Comparison of ENCODE assay signal across 1 cellular context in the genomic region with DNA sequence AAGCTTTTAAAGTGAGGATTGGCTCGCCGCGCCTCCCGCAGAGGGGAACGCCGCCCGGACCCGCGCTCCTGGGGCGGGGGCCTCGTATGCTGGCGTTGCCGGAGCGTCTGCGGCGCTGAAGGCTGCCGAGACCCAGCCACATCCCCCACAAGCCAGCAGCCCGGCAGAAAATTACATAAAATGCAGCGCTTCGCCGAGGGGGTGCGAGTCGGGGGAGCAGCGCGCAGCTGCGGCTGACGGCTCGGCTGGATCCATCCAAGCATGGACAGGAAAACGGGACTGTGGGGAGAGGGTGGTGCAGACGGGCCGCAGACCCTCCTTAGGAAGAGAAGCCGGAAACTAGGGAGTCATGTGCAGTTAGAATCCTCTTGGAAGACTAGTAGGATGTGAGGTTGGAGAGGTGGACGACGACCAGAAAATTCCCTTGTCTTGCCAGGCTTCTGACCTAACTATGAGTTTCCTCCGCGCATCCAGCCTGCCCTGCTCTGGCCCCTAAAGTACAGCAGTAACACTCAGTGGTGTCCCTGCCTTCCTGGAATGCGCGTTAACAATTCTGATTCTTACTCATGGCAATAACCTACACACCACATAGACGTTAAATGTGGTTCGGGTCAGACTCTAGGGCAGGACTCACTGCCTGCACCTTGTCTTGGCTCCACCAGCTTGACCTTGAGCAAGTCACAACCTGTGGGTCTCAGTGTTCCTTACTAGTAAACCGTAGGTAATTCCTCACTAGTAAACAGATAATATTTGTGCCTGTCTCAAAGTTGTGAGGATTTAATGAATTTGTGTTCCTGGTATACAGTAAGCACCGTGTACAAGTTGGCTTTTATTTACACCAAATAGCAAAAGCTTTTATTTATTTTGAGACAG.
TF ChIP-seq lines count a peak whose summit lies in the region.

No MANE protein-coding gene starts in this region.

TF ChIP-seq in HepG2, 621 proteins besides CTCF, POLR2A, EP300 and RAD21 (continued from another document and continues in another):
- TF ChIP-seq, protein P1, sequence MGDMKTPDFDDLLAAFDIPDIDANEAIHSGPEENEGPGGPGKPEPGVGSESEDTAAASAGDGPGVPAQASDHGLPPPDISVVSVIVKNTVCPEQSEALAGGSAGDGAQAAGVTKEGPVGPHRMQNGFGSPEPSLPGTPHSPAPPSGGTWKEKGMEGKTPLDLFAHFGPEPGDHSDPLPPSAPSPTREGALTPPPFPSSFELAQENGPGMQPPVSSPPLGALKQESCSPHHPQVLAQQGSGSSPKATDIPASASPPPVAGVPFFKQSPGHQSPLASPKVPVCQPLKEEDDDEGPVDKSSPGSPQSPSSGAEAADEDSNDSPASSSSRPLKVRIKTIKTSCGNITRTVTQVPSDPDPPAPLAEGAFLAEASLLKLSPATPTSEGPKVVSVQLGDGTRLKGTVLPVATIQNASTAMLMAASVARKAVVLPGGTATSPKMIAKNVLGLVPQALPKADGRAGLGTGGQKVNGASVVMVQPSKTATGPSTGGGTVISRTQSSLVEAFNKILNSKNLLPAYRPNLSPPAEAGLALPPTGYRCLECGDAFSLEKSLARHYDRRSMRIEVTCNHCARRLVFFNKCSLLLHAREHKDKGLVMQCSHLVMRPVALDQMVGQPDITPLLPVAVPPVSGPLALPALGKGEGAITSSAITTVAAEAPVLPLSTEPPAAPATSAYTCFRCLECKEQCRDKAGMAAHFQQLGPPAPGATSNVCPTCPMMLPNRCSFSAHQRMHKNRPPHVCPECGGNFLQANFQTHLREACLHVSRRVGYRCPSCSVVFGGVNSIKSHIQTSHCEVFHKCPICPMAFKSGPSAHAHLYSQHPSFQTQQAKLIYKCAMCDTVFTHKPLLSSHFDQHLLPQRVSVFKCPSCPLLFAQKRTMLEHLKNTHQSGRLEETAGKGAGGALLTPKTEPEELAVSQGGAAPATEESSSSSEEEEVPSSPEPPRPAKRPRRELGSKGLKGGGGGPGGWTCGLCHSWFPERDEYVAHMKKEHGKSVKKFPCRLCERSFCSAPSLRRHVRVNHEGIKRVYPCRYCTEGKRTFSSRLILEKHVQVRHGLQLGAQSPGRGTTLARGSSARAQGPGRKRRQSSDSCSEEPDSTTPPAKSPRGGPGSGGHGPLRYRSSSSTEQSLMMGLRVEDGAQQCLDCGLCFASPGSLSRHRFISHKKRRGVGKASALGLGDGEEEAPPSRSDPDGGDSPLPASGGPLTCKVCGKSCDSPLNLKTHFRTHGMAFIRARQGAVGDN (CRISPR knock-in tag; IDR thresholded peaks at IDR 0.05), result peak; percentile 64
- no peak for TF ChIP-seq ZNF878 (CRISPR knock-in tag; IDR thresholded peaks at IDR 0.05)
- no peak for TF ChIP-seq ZNF121 (CRISPR knock-in tag; IDR thresholded peaks at IDR 0.05)
- TF ChIP-seq ZNF746 (CRISPR knock-in tag; IDR thresholded peaks at IDR 0.05), result peak; percentile 50; the same call in 1 of the 2 replicates
- no peak for TF ChIP-seq NR1H2 (CRISPR knock-in tag; IDR thresholded peaks at IDR 0.05; ENCODE audit: borderline replicate concordance, low read depth)
- TF ChIP-seq HOXA3 (CRISPR knock-in tag; IDR thresholded peaks at IDR 0.05), result no peak
- no peak for TF ChIP-seq ATM (IDR thresholded peaks at IDR 0.05; ENCODE audit: borderline replicate concordance)
- no peak for TF ChIP-seq DR1 (CRISPR knock-in tag; IDR thresholded peaks at IDR 0.05)
- no peak for TF ChIP-seq ZKSCAN5 (CRISPR knock-in tag; IDR thresholded peaks at IDR 0.05)
- no peak for TF ChIP-seq NCOR1 (IDR thresholded peaks at IDR 0.05; ENCODE audit: borderline replicate concordance, low read length)
- TF ChIP-seq ZNF292 (CRISPR knock-in tag; IDR thresholded peaks at IDR 0.05; ENCODE audit: borderline replicate concordance, low read depth), result 0 out of 2 replicates have a peak, but pooled peaks have one; percentile 37
- TF ChIP-seq ZBTB42 (CRISPR knock-in tag; IDR thresholded peaks at IDR 0.05), result no peak
- TF ChIP-seq, protein P2, sequence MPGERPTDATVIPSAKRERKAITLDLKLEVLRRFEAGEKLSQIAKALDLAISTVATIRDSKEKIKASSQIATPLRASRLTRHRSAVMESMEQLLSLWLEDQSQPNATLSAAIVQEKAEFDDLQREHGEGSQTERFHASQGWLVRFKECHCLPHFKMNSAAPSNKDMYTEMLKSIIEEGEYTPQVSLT (CRISPR knock-in tag; IDR thresholded peaks at IDR 0.05; ENCODE audit: borderline replicate concordance, low read depth), result no peak
- no peak for TF ChIP-seq ZBTB20 (CRISPR knock-in tag; IDR thresholded peaks at IDR 0.05; ENCODE audit: borderline replicate concordance, low read depth)
- TF ChIP-seq KAT2B (IDR thresholded peaks at IDR 0.05; ENCODE audit: borderline replicate concordance, low read depth, low read length), result no peak
- TF ChIP-seq EZH2 (conservative IDR thresholded peaks at IDR 0.05; ENCODE audit: low read depth, low read length), result no peak
- no peak for TF ChIP-seq SCMH1 (CRISPR knock-in tag; IDR thresholded peaks at IDR 0.05; ENCODE audit: borderline replicate concordance)
- TF ChIP-seq ZNF572 (CRISPR knock-in tag; IDR thresholded peaks at IDR 0.05), result no peak
- no peak for TF ChIP-seq ZFP41 (CRISPR knock-in tag; IDR thresholded peaks at IDR 0.05; ENCODE audit: borderline replicate concordance)
- TF ChIP-seq, protein P3, sequence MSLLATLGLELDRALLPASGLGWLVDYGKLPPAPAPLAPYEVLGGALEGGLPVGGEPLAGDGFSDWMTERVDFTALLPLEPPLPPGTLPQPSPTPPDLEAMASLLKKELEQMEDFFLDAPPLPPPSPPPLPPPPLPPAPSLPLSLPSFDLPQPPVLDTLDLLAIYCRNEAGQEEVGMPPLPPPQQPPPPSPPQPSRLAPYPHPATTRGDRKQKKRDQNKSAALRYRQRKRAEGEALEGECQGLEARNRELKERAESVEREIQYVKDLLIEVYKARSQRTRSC (CRISPR knock-in tag; IDR thresholded peaks at IDR 0.05; ENCODE audit: low read depth), result no peak
- TF ChIP-seq GTF3A (CRISPR knock-in tag; conservative IDR thresholded peaks at IDR 0.05), result no peak
- no peak for TF ChIP-seq ZSCAN20 (CRISPR knock-in tag; IDR thresholded peaks at IDR 0.05; ENCODE audit: borderline replicate concordance)
- no peak for TF ChIP-seq RFX1 (IDR thresholded peaks at IDR 0.05)
- TF ChIP-seq KDM3A (CRISPR knock-in tag; IDR thresholded peaks at IDR 0.05; ENCODE audit: low read depth), result no peak
- no peak for TF ChIP-seq NFYB (CRISPR knock-in tag; IDR thresholded peaks at IDR 0.05)
- TF ChIP-seq NFKBIZ (CRISPR knock-in tag; IDR thresholded peaks at IDR 0.05), result no peak; the same call in 1 of the 2 replicates
- TF ChIP-seq, protein P4, sequence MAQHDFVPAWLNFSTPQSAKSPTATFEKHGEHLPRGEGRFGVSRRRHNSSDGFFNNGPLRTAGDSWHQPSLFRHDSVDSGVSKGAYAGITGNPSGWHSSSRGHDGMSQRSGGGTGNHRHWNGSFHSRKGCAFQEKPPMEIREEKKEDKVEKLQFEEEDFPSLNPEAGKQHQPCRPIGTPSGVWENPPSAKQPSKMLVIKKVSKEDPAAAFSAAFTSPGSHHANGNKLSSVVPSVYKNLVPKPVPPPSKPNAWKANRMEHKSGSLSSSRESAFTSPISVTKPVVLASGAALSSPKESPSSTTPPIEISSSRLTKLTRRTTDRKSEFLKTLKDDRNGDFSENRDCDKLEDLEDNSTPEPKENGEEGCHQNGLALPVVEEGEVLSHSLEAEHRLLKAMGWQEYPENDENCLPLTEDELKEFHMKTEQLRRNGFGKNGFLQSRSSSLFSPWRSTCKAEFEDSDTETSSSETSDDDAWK (CRISPR knock-in tag; IDR thresholded peaks at IDR 0.05), result no peak
- TF ChIP-seq ZNF160 (CRISPR knock-in tag; IDR thresholded peaks at IDR 0.05), result no peak
- no peak for TF ChIP-seq MTF2 (CRISPR knock-in tag; IDR thresholded peaks at IDR 0.05; ENCODE audit: borderline replicate concordance)
- no peak for TF ChIP-seq SYNCRIP (IDR thresholded peaks at IDR 0.05; ENCODE audit: insufficient read depth, low read depth, low read length)
- TF ChIP-seq, protein P5, sequence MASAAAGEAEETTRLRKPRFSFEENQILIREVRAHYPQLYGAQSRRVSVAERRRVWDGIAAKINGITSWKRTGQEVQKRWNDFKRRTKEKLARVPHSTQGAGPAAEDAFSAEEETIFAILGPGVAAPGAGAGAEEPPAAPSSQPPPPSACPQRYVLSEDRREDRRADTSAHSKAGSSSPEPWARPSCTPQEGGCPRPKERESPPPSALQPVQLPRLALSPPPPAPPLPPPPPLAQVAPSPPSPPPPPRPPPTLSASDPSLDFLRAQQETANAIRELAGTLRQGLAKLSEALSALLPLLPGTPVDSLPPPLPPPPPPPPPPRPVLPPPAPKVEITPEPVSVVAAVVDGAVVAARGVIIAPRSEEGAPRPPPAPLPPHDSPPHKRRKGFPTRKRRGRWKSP (CRISPR knock-in tag; IDR thresholded peaks at IDR 0.05), result 0 out of 2 replicates have a peak, but pooled peaks have one; percentile 13
- TF ChIP-seq, protein P6, sequence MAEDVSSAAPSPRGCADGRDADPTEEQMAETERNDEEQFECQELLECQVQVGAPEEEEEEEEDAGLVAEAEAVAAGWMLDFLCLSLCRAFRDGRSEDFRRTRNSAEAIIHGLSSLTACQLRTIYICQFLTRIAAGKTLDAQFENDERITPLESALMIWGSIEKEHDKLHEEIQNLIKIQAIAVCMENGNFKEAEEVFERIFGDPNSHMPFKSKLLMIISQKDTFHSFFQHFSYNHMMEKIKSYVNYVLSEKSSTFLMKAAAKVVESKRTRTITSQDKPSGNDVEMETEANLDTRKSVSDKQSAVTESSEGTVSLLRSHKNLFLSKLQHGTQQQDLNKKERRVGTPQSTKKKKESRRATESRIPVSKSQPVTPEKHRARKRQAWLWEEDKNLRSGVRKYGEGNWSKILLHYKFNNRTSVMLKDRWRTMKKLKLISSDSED (CRISPR knock-in tag; IDR thresholded peaks at IDR 0.05), result no peak
- TF ChIP-seq, protein P7, sequence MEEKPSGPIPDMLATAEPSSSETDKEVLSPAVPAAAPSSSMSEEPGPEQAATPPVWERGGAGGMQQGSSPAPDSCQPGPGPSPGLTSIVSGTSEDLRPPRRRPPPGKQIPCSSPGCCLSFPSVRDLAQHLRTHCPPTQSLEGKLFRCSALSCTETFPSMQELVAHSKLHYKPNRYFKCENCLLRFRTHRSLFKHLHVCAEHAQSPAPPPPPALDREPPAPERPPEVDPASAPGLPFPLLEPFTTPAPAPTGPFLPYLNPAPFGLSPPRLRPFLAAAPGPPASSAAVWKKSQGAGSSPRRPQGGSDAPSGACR (CRISPR knock-in tag; IDR thresholded peaks at IDR 0.05), result no peak
- TF ChIP-seq, protein P8, sequence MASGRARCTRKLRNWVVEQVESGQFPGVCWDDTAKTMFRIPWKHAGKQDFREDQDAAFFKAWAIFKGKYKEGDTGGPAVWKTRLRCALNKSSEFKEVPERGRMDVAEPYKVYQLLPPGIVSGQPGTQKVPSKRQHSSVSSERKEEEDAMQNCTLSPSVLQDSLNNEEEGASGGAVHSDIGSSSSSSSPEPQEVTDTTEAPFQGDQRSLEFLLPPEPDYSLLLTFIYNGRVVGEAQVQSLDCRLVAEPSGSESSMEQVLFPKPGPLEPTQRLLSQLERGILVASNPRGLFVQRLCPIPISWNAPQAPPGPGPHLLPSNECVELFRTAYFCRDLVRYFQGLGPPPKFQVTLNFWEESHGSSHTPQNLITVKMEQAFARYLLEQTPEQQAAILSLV (CRISPR knock-in tag; IDR thresholded peaks at IDR 0.05; ENCODE audit: borderline replicate concordance), result no peak
- no peak for TF ChIP-seq NFYC (CRISPR knock-in tag; IDR thresholded peaks at IDR 0.05)
- no peak for TF ChIP-seq DPF2 (CRISPR knock-in tag; IDR thresholded peaks at IDR 0.05; ENCODE audit: borderline replicate concordance, low read depth)
- TF ChIP-seq, protein P9, sequence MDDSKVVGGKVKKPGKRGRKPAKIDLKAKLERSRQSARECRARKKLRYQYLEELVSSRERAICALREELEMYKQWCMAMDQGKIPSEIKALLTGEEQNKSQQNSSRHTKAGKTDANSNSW (CRISPR knock-in tag; IDR thresholded peaks at IDR 0.05; ENCODE audit: borderline replicate concordance), result no peak
- no peak for TF ChIP-seq MTA1 (CRISPR knock-in tag; IDR thresholded peaks at IDR 0.05; ENCODE audit: borderline replicate concordance)
- TF ChIP-seq, protein P10, sequence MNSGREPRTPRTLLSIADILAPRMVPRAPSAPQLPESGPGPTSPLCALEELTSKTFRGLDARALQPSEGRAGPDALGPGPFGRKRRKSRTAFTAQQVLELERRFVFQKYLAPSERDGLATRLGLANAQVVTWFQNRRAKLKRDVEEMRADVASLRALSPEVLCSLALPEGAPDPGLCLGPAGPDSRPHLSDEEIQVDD (CRISPR knock-in tag; IDR thresholded peaks at IDR 0.05; ENCODE audit: borderline replicate concordance), result 0 out of 2 replicates have a peak, but pooled peaks have one; percentile 29
- TF ChIP-seq, protein P11, sequence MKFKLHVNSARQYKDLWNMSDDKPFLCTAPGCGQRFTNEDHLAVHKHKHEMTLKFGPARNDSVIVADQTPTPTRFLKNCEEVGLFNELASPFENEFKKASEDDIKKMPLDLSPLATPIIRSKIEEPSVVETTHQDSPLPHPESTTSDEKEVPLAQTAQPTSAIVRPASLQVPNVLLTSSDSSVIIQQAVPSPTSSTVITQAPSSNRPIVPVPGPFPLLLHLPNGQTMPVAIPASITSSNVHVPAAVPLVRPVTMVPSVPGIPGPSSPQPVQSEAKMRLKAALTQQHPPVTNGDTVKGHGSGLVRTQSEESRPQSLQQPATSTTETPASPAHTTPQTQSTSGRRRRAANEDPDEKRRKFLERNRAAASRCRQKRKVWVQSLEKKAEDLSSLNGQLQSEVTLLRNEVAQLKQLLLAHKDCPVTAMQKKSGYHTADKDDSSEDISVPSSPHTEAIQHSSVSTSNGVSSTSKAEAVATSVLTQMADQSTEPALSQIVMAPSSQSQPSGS (CRISPR knock-in tag; IDR thresholded peaks at IDR 0.05), result peak; percentile 22; the same call in 1 of the 2 replicates
- TF ChIP-seq, protein P12, sequence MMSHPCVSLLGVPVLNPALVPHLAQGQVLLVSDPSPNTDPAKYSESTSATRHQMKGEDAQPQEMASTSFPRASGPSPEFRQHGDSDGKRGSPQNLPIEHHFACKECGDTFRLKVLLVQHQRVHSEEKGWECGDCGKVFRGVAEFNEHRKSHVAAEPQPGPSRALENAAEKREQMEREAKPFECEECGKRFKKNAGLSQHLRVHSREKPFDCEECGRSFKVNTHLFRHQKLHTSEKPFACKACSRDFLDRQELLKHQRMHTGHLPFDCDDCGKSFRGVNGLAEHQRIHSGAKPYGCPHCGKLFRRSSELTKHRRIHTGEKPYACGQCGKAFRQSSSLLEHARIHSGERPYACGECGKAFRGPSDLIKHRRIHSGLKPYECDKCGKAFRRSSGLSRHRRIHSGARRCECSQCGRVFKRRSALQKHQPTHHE (CRISPR knock-in tag; IDR thresholded peaks at IDR 0.05; ENCODE audit: borderline replicate concordance), result no peak
- no peak for TF ChIP-seq DNMT1 (CRISPR knock-in tag; IDR thresholded peaks at IDR 0.05)
- no peak for TF ChIP-seq ZNF713 (CRISPR knock-in tag; IDR thresholded peaks at IDR 0.05)
- no peak for TF ChIP-seq ZFX (CRISPR knock-in tag; IDR thresholded peaks at IDR 0.05; ENCODE audit: low read depth)
- TF ChIP-seq ZNF879 (CRISPR knock-in tag; IDR thresholded peaks at IDR 0.05), result no peak
- no peak for TF ChIP-seq ZNF552 (CRISPR knock-in tag; IDR thresholded peaks at IDR 0.05; ENCODE audit: borderline replicate concordance)
